8 cellular contexts compared by ENCODE assay signal in the genomic region with DNA sequence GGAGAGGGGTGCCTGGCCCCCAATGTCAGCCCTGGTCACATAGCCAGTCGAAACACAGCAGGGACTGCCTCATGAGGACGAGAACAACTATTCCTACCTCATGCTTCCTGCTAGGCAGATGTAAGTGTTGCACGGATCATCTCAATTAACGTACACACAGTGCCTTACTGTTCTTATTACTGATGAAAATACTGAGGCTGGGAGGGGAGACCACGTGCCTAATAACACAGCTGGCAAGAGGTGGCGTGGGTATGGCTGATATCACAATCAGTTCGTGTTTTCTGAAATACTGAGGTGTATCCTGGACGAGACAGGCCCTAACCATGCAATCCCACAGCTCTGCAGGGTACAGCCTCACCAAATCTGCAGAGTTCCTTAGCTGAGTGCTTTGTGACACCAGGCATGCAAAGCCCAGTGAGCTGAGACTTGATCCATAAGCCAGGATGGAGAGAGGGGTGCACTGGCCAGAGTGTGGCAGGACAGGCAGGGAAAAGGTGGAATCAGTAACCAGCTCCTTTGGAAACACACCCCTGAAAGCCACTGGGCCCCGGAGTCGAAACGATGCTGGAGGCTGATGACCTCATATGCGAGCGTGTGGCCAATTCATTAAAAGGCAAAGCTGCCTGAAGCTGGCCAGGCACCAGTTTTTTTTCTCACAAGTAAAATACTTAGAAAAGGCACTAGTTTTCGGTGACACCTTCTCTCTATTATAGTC.
DNase-seq lines count a peak whose midpoint lies in the region; ATAC-seq and TF ChIP-seq lines count a peak whose summit lies in the region.

No MANE protein-coding gene starts in this region.

- no peak for TF ChIP-seq CTCF in cardiac muscle cell (IDR thresholded peaks at IDR 0.05; ENCODE audit: low read depth, low read length)
- no peak for TF ChIP-seq CTCF in sigmoid colon (IDR thresholded peaks at IDR 0.05)

- H3K27ac ChIP-seq in angular gyrus (ENCODE audit: low read depth, low read length) (peak overlapping the region; percentile 37), cardiac muscle cell (peak overlapping the region; percentile 98), sigmoid colon (peak overlapping the region; percentile 79 to 93 (median 85))

- WGBS in sigmoid colon, 2 donors = 76 to 82% methylated on average over 14 of the region's 14 CpGs

- peak; percentile 25 for TF ChIP-seq POLR2A in GM18951 (IDR thresholded peaks at IDR 0.05; ENCODE audit: extremely low read depth, insufficient read depth, insufficient read length)
- TF ChIP-seq POLR2A in sigmoid colon (IDR thresholded peaks at IDR 0.05) = no peak

- H3K4me3 ChIP-seq in cardiac muscle cell = no peak overlapping the region
- peak overlapping the region in 1 of 4 donors; percentile 25 for H3K4me3 ChIP-seq in sigmoid colon

- no peak for TF ChIP-seq EP300 in sigmoid colon (IDR thresholded peaks at IDR 0.05)

- H3K36me3 ChIP-seq in cardiac muscle cell = no peaks in the 10 kb centered on the region
- H3K36me3 ChIP-seq in sigmoid colon = peaks cover 0 to 13% (median 7%) of the 10 kb centered on the region in 4 donors

- H3K9me3 ChIP-seq in cardiac muscle cell (ENCODE audit: low read depth) (no peaks in the 10 kb centered on the region), sigmoid colon (no peaks in the 10 kb centered on the region)

- intact Hi-C loops in sigmoid colon (cut with DNase I) = loop anchor here (2.0 to 10.0 kb wide), 2 partner anchors 124 to 636 kb away; no protein-coding TSS in a partner anchor

- H3K4me1 ChIP-seq in cardiac muscle cell (ENCODE audit: low read depth) = peaks cover 33% of the 10 kb centered on the region
- peaks cover 0 to 53% (median 43%) of the 10 kb centered on the region in 4 donors for H3K4me1 ChIP-seq in sigmoid colon

- no peak for ATAC-seq in GM21717 (IDR thresholded peaks at IDR 0.05; ENCODE audit: unreplicated experiment)
- no peak for ATAC-seq in HG02938 (IDR thresholded peaks at IDR 0.05; ENCODE audit: unreplicated experiment)
- no peak for ATAC-seq in HG02642 (IDR thresholded peaks at IDR 0.05; ENCODE audit: poor library complexity, unreplicated experiment)

- peak in 1 of 2 donors; percentile 69 for DNase-seq in cardiac muscle cell (ENCODE audit: low read depth in 1 of 2, low spot score in 1 of 2)
- peak; percentile 89 for DNase-seq in sigmoid colon
- DNase-seq in GM19238 (ENCODE audit: insufficient read length, low spot score) = no peak

- in situ Hi-C loops in GM18951 (cut with MboI; ENCODE audit: low sequenced_read_pairs, unreplicated experiment) = no loop called here

- no peaks in the 10 kb centered on the region for H3K27me3 ChIP-seq in cardiac muscle cell
- no peaks in the 10 kb centered on the region for H3K27me3 ChIP-seq in sigmoid colon

Comparison
In these comparisons a context has a peak if more than half of its experiments do, and no peak if none do; other contexts are left out.
1. H3K27ac ChIP-seq: peak in every context shown above with its lines; median percentile 98 in cardiac muscle cell; 85 in sigmoid colon; 37 in angular gyrus.